ENCODE assay signal across 1 cellular context in genomic region chr1:94012686-94013330, GRCh38.
A peak's percentile ranks its signal among the peaks of the same experiment; 100 is the strongest.
TF ChIP-seq lines count a peak whose summit lies in the region.

No MANE protein-coding gene starts in this region.

TF ChIP-seq in WTC11, 78 proteins besides CTCF, POLR2A, EP300 and RAD21 (continued from another document):
- TF ChIP-seq ZBTB43 (CRISPR knock-in tag; IDR thresholded peaks at IDR 0.05) (0 out of 2 replicates have a peak, but pooled peaks have one; percentile 67), NR1H2 (CRISPR knock-in tag; IDR thresholded peaks at IDR 0.05) (no peak), MYBL2 (CRISPR knock-in tag; IDR thresholded peaks at IDR 0.05) (peak; percentile 57; the same call in 1 of the 2 replicates)
